In the genomic region with DNA sequence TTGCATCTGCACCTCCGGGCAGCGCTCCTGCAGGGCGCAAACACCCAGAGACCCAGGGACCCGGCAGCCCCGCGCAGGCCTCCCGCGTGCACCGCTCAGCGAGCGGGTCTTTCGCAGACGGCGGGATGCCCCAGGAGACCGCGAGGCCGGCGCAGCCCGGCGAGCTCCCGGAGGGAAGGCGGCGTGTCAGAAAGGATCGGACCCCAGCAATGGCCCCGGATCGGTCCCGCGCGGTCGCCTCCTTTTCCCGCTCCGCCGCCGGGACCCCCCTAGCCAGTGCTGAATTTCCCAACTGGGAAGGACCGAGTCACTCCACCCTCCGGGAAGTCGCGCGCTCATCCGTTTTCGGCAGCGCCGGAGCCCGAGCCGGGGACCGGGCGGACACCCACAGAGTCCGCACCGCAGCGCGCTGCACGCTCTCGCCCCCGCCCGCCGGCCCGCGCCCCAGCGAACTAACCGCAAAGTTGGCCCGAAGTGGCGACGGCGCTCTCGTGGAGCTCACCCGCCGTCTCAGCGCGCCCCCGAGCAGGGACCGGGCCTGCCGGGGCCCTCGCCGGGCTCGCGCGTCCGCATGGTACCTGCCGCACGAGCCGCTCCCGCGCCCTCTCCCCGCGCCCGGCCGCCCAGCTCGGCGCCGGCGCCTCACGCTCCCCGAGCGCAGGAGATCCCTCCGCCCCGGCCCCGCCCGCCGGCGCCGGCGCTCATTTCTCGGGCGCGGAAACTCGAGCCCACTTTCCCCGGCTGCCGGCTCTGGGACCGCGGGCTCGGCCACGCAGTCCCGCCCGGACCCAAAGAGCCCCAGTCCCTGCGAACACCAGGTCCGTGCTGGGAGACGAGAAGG, we compare ENCODE assay signal across 2 cellular contexts.
TF ChIP-seq lines count a peak whose summit lies in the region.

A gene with protein sequence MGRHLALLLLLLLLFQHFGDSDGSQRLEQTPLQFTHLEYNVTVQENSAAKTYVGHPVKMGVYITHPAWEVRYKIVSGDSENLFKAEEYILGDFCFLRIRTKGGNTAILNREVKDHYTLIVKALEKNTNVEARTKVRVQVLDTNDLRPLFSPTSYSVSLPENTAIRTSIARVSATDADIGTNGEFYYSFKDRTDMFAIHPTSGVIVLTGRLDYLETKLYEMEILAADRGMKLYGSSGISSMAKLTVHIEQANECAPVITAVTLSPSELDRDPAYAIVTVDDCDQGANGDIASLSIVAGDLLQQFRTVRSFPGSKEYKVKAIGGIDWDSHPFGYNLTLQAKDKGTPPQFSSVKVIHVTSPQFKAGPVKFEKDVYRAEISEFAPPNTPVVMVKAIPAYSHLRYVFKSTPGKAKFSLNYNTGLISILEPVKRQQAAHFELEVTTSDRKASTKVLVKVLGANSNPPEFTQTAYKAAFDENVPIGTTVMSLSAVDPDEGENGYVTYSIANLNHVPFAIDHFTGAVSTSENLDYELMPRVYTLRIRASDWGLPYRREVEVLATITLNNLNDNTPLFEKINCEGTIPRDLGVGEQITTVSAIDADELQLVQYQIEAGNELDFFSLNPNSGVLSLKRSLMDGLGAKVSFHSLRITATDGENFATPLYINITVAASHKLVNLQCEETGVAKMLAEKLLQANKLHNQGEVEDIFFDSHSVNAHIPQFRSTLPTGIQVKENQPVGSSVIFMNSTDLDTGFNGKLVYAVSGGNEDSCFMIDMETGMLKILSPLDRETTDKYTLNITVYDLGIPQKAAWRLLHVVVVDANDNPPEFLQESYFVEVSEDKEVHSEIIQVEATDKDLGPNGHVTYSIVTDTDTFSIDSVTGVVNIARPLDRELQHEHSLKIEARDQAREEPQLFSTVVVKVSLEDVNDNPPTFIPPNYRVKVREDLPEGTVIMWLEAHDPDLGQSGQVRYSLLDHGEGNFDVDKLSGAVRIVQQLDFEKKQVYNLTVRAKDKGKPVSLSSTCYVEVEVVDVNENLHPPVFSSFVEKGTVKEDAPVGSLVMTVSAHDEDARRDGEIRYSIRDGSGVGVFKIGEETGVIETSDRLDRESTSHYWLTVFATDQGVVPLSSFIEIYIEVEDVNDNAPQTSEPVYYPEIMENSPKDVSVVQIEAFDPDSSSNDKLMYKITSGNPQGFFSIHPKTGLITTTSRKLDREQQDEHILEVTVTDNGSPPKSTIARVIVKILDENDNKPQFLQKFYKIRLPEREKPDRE (N-terminal part only) (minus strand): TSS at position 650 of the 841 bp plus-strand sequence. CDS start 14,029 bp downstream, outside the sequence.

TF ChIP-seq in PFSK-1, 5 proteins besides CTCF, POLR2A, EP300 and RAD21:
- TF ChIP-seq POLR2AphosphoS5 (IDR thresholded peaks at IDR 0.05; ENCODE audit: low read depth, low read length) (peak; percentile 65; the same call in 1 of the 2 replicates), SIN3A (IDR thresholded peaks at IDR 0.05; ENCODE audit: borderline replicate concordance, insufficient read depth, low read length) (peak; percentile 55; the same call in 1 of the 2 replicates), FOXP2 (optimal IDR thresholded peaks at IDR 0.05; ENCODE audit: borderline replicate concordance, extremely low read depth, extremely low read length, insufficient read depth) (no peak), TAF1 (IDR thresholded peaks at IDR 0.05; ENCODE audit: borderline replicate concordance, insufficient read depth, low read length) (peak; percentile 62; the same call in 1 of the 2 replicates)
- TF ChIP-seq, protein P1, sequence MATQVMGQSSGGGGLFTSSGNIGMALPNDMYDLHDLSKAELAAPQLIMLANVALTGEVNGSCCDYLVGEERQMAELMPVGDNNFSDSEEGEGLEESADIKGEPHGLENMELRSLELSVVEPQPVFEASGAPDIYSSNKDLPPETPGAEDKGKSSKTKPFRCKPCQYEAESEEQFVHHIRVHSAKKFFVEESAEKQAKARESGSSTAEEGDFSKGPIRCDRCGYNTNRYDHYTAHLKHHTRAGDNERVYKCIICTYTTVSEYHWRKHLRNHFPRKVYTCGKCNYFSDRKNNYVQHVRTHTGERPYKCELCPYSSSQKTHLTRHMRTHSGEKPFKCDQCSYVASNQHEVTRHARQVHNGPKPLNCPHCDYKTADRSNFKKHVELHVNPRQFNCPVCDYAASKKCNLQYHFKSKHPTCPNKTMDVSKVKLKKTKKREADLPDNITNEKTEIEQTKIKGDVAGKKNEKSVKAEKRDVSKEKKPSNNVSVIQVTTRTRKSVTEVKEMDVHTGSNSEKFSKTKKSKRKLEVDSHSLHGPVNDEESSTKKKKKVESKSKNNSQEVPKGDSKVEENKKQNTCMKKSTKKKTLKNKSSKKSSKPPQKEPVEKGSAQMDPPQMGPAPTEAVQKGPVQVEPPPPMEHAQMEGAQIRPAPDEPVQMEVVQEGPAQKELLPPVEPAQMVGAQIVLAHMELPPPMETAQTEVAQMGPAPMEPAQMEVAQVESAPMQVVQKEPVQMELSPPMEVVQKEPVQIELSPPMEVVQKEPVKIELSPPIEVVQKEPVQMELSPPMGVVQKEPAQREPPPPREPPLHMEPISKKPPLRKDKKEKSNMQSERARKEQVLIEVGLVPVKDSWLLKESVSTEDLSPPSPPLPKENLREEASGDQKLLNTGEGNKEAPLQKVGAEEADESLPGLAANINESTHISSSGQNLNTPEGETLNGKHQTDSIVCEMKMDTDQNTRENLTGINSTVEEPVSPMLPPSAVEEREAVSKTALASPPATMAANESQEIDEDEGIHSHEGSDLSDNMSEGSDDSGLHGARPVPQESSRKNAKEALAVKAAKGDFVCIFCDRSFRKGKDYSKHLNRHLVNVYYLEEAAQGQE (IDR thresholded peaks at IDR 0.05; ENCODE audit: insufficient read depth in 1 of 2, low read depth in 2 of 2, low read length in 2 of 2) = no peak
TF ChIP-seq in PFSK-1: peak in this region for 3.

TF ChIP-seq in HepG2, 621 proteins besides CTCF, POLR2A, EP300 and RAD21 (continues in another document):
- TF ChIP-seq ZNF317 (CRISPR knock-in tag; IDR thresholded peaks at IDR 0.05) (no peak), ZNF234 (CRISPR knock-in tag; conservative IDR thresholded peaks at IDR 0.05) (no peak), SYNCRIP (IDR thresholded peaks at IDR 0.05; ENCODE audit: insufficient read depth, low read depth, low read length) (no peak), FOXA1 (IDR thresholded peaks at IDR 0.05) (no peak), FOXA1 (CRISPR knock-in tag; IDR thresholded peaks at IDR 0.05) (no peak), KAT7 (CRISPR knock-in tag; IDR thresholded peaks at IDR 0.05; ENCODE audit: borderline replicate concordance) (no peak), RAD51 (IDR thresholded peaks at IDR 0.05; ENCODE audit: borderline replicate concordance) (no peak), PHF20 (CRISPR knock-in tag; IDR thresholded peaks at IDR 0.05) (no peak), ZNF256 (CRISPR knock-in tag; conservative IDR thresholded peaks at IDR 0.05) (no peak), ZNF180 (CRISPR knock-in tag; IDR thresholded peaks at IDR 0.05; ENCODE audit: borderline replicate concordance, low read depth) (no peak; the same call in 1 of the 2 replicates), RXRA (CRISPR knock-in tag; IDR thresholded peaks at IDR 0.05) (no peak)
- TF ChIP-seq, protein P2, sequence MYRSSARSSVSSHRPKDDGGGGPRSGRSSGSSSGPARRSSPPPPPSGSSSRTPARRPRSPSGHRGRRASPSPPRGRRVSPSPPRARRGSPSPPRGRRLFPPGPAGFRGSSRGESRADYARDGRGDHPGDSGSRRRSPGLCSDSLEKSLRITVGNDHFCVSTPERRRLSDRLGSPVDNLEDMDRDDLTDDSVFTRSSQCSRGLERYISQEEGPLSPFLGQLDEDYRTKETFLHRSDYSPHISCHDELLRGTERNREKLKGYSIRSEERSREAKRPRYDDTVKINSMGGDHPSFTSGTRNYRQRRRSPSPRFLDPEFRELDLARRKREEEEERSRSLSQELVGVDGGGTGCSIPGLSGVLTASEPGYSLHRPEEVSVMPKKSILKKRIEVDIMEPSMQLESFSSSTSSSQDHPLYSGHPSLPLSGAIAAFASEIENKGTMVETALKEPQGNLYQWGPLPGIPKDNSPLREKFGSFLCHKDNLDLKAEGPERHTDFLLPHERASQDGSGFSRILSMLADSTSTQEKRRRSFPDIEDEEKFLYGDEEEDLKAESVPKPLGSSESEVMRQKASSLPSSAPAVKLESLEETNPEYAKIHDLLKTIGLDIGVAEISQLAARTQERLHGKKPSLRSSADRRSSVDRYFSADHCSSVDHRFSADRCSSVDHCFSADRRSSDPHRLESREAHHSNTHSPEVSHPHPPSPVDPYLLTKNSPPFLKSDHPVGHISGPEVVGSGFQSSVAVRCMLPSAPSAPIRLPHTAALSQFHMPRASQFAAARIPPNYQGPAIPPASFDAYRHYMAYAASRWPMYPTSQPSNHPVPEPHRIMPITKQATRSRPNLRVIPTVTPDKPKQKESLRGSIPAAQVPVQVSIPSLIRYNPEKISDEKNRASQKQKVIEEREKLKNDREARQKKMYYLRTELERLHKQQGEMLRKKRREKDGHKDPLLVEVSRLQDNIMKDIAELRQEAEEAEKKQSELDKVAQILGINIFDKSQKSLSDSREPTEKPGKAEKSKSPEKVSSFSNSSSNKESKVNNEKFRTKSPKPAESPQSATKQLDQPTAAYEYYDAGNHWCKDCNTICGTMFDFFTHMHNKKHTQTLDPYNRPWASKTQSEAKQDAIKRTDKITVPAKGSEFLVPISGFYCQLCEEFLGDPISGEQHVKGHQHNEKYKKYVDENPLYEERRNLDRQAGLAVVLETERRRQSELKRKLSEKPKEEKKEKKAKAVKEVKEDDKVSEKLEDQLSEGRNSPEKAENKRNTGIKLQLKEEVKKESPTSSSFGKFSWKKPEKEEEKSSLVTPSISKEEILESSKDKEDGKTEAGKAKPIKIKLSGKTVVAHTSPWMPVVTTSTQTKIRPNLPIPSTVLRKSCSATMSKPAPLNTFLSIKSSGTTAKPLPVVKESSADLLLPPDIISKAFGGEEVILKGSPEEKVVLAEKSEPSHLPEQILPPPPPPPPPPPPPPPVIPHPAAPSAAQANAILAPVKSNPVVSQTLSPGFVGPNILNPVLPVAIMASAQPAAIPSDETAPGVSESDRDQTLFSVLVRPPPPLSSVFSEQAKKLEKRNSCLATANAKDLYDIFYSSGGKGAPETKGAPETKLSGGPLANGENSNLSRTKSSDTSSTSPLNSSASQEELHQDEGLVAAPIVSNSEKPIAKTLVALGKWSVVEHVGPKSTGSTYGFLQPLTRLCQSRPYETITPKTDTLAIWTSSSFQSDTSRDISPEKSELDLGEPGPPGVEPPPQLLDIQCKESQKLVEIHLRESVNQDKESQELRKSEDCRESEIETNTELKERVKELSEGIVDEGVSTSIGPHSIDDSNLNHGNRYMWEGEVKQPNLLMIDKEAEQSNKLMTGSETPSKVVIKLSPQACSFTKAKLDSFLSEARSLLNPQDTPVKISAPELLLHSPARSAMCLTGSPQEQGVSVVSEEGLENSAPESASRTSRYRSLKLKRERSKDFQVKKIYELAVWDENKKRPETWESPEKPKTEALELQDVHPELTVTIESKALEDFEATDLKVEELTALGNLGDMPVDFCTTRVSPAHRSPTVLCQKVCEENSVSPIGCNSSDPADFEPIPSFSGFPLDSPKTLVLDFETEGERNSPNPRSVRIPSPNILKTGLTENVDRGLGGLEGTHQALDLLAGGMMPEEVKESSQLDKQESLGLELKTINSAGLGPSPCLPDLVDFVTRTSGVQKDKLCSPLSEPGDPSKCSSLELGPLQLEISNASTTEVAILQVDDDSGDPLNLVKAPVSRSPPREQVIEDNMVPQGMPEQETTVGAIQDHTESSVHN (CRISPR knock-in tag; IDR thresholded peaks at IDR 0.05) = no peak
- TF ChIP-seq, protein P3, sequence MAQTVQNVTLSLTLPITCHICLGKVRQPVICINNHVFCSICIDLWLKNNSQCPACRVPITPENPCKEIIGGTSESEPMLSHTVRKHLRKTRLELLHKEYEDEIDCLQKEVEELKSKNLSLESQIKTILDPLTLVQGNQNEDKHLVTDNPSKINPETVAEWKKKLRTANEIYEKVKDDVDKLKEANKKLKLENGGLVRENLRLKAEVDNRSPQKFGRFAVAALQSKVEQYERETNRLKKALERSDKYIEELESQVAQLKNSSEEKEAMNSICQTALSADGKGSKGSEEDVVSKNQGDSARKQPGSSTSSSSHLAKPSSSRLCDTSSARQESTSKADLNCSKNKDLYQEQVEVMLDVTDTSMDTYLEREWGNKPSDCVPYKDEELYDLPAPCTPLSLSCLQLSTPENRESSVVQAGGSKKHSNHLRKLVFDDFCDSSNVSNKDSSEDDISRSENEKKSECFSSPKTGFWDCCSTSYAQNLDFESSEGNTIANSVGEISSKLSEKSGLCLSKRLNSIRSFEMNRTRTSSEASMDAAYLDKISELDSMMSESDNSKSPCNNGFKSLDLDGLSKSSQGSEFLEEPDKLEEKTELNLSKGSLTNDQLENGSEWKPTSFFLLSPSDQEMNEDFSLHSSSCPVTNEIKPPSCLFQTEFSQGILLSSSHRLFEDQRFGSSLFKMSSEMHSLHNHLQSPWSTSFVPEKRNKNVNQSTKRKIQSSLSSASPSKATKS (CRISPR knock-in tag; IDR thresholded peaks at IDR 0.05) = no peak
- TF ChIP-seq, protein P4, sequence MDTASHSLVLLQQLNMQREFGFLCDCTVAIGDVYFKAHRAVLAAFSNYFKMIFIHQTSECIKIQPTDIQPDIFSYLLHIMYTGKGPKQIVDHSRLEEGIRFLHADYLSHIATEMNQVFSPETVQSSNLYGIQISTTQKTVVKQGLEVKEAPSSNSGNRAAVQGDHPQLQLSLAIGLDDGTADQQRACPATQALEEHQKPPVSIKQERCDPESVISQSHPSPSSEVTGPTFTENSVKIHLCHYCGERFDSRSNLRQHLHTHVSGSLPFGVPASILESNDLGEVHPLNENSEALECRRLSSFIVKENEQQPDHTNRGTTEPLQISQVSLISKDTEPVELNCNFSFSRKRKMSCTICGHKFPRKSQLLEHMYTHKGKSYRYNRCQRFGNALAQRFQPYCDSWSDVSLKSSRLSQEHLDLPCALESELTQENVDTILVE (CRISPR knock-in tag; IDR thresholded peaks at IDR 0.05) = no peak
